17 cellular contexts compared by ENCODE assay signal in the genomic region with DNA sequence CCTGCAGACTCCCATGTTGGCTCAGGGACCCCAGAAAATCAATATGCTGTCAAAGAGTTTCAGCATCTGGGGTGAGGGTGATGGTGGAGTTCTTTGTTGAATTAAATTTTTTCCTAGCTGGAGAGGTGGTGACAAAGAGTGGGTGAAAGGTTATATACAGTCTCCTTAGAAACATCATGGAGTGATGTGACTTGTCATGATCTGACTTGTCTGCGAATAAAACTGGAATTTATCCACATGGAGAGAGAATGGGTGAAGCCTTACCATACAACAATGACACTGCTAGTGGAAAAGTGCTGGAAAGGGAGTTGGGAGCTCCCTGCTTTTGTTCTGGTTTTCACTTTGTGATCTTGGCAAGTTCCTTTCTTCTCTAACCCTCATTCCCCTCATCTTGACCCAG.
DNase-seq lines count a peak whose midpoint lies in the region; ATAC-seq and TF ChIP-seq lines count a peak whose summit lies in the region.
"Had no signal": no experiment of that assay in that cellular context is flagged by ENCODE, and none has a peak within 500 bp of the region (broad histone marks: within the 10 kb centered on the region; RNA-seq: fewer than 3 reads in every experiment).

No MANE protein-coding gene starts in this region.

- H3K4me3 ChIP-seq in fibroblast of lung (replicated peaks in 1 of 4; ENCODE audit: control extremely low read depth in 1 of 4, insufficient read depth in 1 of 4, low read depth in 3 of 4, low read length in 4 of 4), result no peak overlapping the region
- H3K4me3 ChIP-seq: A549, MG63 had no signal

- H4K20me1 ChIP-seq in fibroblast of lung (ENCODE audit: control insufficient read depth, extremely low read depth, insufficient read depth, low read length), result no peaks in the 10 kb centered on the region

- H3K27me3 Mint-ChIP-seq in HFFc6 (ENCODE audit: insufficient read depth), result no peaks in the 10 kb centered on the region
- no peaks in the 10 kb centered on the region for H3K27me3 Mint-ChIP-seq in brain
- no peaks in the 10 kb centered on the region for H3K27me3 Mint-ChIP-seq in osteocyte (ENCODE audit: unreplicated experiment)

- peaks cover 45% of the 10 kb centered on the region for H3K4me1 ChIP-seq in fibroblast of lung (ENCODE audit: control insufficient read depth, extremely low read depth, insufficient read depth, low read length)

- H3K4me3 Mint-ChIP-seq in HFFc6, result peak overlapping the region; percentile 71; the same call in 1 of the 2 replicates
- no peak overlapping the region for H3K4me3 Mint-ChIP-seq in brain
- no peak overlapping the region for H3K4me3 Mint-ChIP-seq in osteocyte (ENCODE audit: unreplicated experiment)

- no peak overlapping the region for H2AFZ ChIP-seq in fibroblast of lung (ENCODE audit: low read length)

- H3K9me3 Mint-ChIP-seq in HFFc6, result peaks cover 25% of the 10 kb centered on the region
- H3K9me3 Mint-ChIP-seq in brain, result peaks cover 0 to 15% (median 7%) of the 10 kb centered on the region in 5 experiments
- peaks cover 4% of the 10 kb centered on the region for H3K9me3 Mint-ChIP-seq in osteocyte (ENCODE audit: unreplicated experiment)

- intact Hi-C loops in posterior cingulate gyrus (cut with DNase I), result no loop called here

- H3K36me3 ChIP-seq in fibroblast of lung (ENCODE audit: control insufficient read depth, insufficient read depth, low read length), result no peaks in the 10 kb centered on the region

- peak overlapping the region; percentile 64 for H3K27ac ChIP-seq in fibroblast of lung (ENCODE audit: insufficient read depth, low read length)
- H3K27ac ChIP-seq: A549, C4-2B had no signal

- no peaks in the 10 kb centered on the region for H3K79me2 ChIP-seq in fibroblast of lung (ENCODE audit: control insufficient read depth, insufficient read depth, low read length)

- DNase-seq in HFFc6 (no peak), fibroblast of lung (ENCODE audit: low read depth in 2 of 2) (no peak), osteocyte (ENCODE audit: extremely low spot score, unreplicated experiment) (no peak), posterior cingulate gyrus (no peak), activated gamma-delta T cell (lab: John Stamatoyannopoulos, UW) (no peak)
- DNase-seq in stimulated activated CD4-positive, alpha-beta T cell treated with anti-CD3 and anti-CD28 coated beads, Interleukin-15, amount 100 ng/mL, for 24 hours, result no peak
- DNase-seq: GOT3, MG63, NCI-H1092, NCI-H146, NCI-H2081, NCI-H510A had no signal

- H3K27me3 ChIP-seq in fibroblast of lung (ENCODE audit: control insufficient read depth, insufficient read depth, low read length), result no peaks in the 10 kb centered on the region
- H3K27me3 ChIP-seq: MG63 had no signal

- H3K4me2 ChIP-seq in fibroblast of lung (ENCODE audit: extremely low read depth, insufficient read depth, low read length), result no peak overlapping the region
- H3K4me2 ChIP-seq: A549 had no signal

- H3K9ac ChIP-seq in fibroblast of lung (ENCODE audit: insufficient read depth, low read length), result no peak overlapping the region

- H3K27ac Mint-ChIP-seq in HFFc6 (peak overlapping the region; percentile 78), brain (peak overlapping the region in 3 of 5 experiments; percentile 21 to 61 (median 47)), osteocyte (ENCODE audit: unreplicated experiment) (peak overlapping the region; percentile 83)

- H3K4me1 Mint-ChIP-seq in HFFc6 (ENCODE audit: low read depth) (peaks cover 78% of the 10 kb centered on the region), brain (peaks cover 43% of the 10 kb centered on the region), osteocyte (ENCODE audit: unreplicated experiment) (peaks cover 69% of the 10 kb centered on the region)

- ATAC-seq in GM21737 (IDR thresholded peaks at IDR 0.05; ENCODE audit: unreplicated experiment), result no peak
- ATAC-seq: Panc1 had no signal

- TF ChIP-seq CTCF in HFFc6 (IDR thresholded peaks at IDR 0.05), result no peak
- TF ChIP-seq CTCF in brain (conservative IDR thresholded peaks at IDR 0.05), result no peak
- no peak for TF ChIP-seq CTCF in fibroblast of lung (conservative IDR thresholded peaks at IDR 0.05 in 1 of 2, IDR thresholded peaks at IDR 0.05 in 1 of 2; ENCODE audit: low read depth in 1 of 2, low read length in 2 of 2)
- no peak for TF ChIP-seq CTCF in osteocyte (IDR thresholded peaks at IDR 0.05)

- no peaks in the 10 kb centered on the region for H3K9me3 ChIP-seq in fibroblast of lung (ENCODE audit: control insufficient read depth, insufficient read depth, low read depth, low read length)

- H3K36me3 Mint-ChIP-seq in HFFc6 (ENCODE audit: low read depth) (peaks cover 40% of the 10 kb centered on the region), brain (peaks cover 66% of the 10 kb centered on the region), osteocyte (ENCODE audit: unreplicated experiment) (peaks cover 51% of the 10 kb centered on the region)
